Comparison of ENCODE assay signal across 27 cellular contexts in the genomic region with DNA sequence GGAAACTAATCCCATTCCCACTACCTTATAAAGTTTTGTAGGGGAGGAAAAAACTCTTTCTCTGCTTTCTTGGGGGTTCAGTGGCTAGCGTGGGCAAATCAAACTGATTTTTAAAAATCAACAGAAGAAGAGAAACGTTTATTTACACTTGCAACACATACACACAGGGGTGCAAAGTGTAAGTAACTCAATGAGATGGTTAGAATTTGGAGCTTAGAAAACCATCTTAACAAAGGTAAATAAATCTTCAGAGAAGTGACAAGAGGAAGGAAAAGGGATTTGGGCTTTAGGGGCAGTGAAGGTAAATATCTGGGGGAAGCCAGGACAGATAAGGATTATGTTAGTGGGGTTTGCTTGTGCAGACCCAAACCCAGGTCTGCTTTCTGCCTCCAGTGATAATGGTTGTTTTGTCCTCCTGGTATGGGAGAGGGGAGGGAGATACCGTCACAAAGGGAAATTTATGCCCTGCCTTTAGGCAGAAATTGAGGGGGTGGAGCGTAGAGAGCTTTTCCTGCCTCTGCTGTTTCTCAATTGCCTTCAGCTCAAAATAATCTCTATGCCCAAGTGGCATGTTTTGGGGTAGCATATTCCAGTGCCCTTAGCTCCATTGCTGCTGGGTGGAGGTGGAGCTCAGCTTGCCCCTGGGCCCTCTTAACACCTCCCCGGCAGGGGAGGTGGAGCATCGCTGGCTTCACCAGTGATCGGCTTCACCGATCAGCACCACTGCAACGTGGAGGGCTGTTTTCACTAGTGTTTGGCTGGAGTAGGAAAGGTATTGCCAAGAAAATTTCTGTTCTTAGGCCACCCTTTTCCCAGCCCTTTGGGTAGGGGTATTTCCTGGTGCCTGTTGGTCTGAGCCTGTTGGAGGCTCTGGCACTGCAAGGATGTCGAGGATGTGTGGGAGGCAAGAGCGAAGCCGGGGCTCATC.
"Had no signal": no experiment of that assay in that cellular context is flagged by ENCODE, and none has a peak within 500 bp of the region (broad histone marks: within the 10 kb centered on the region; RNA-seq: fewer than 3 reads in every experiment).

No MANE protein-coding gene starts in this region.

- H3K4me1 Mint-ChIP-seq: activated CD4-positive, alpha-beta T cell treated with anti-CD3 and anti-CD28 coated beads, Interleukin-2, amount 10 ng/mL, durations not matched to agents 7 days and 5 days; activated T-helper 17 cell treated with anti-CD3 and anti-CD28 coated beads, Interleukin-2, amount 50 U/mL, for 72 hours; naive B cell had no signal

- H3K4me1 ChIP-seq: esophagus squamous epithelium, left ventricle myocardium inferior, parathyroid adenoma, right atrium auricular region, tibial artery, upper lobe of right lung had no signal

- DNase-seq: activated CD4-positive, alpha-beta T cell treated with anti-CD3 and anti-CD28 coated beads for 1 hour; activated CD4-positive, alpha-beta T cell treated with anti-CD3 and anti-CD28 coated beads, Interleukin-2, amount 10 ng/mL, durations not matched to agents 7 days and 5 days; activated CD8-positive, alpha-beta T cell treated with anti-CD3 and anti-CD28 coated beads for 36 hours; activated gamma-delta T cell treated with Interleukin-2 at 50 U/mL for 16 hours; activated naive CD4-positive, alpha-beta T cell treated with anti-CD3 and anti-CD28 coated beads, Interleukin-2, amount 50 U/mL, for 16 hours; activated T-cell treated with anti-CD3 and anti-CD28 coated beads, Interleukin-2, amount 50 U/mL, for 4 hours; amygdala; caudate nucleus; cortex of kidney; esophagus squamous epithelium; kidney glomerular epithelial cell; left ventricle myocardium inferior; naive B cell; nucleus accumbens; stimulated activated CD4-positive, alpha-beta T cell treated with anti-CD3 and anti-CD28 coated beads, Interleukin-15, amount 100 ng/mL, for 24 hours; stimulated activated CD4-positive, alpha-beta T cell treated with anti-CD3 and anti-CD28 coated beads, Interleukin-2, amount 100 ng/mL, for 24 hours; stimulated activated naive B cell treated with anti-CD40 and anti-IgM and Interleukin-4, amounts not matched to agents 10 μg/mL and 1 μg/mL and 100 μg/mL, for 72 hours; stomach; T-helper 17 cell; T1000; tibial artery; upper lobe of right lung had no signal

- H3K27me3 ChIP-seq: right atrium auricular region, upper lobe of right lung had no signal

- ATAC-seq: activated CD8-positive, alpha-beta T cell treated with anti-CD3 and anti-CD28 coated beads for 36 hours; activated T-cell treated with anti-CD3 and anti-CD28 coated beads, Interleukin-2, amount 50 U/mL, for 4 hours; activated T-helper 17 cell treated with anti-CD3 and anti-CD28 coated beads, Interleukin-2, amount 50 U/mL, for 72 hours; stimulated activated naive B cell treated with anti-CD40 and anti-IgM and Interleukin-4, amounts not matched to agents 10 μg/mL and 1 μg/mL and 100 μg/mL, for 72 hours; T-helper 17 cell; WTC11 had no signal

- H3K36me3 Mint-ChIP-seq: stimulated activated naive B cell treated with anti-CD40 and anti-IgM and Interleukin-4, amounts not matched to agents 10 μg/mL and 1 μg/mL and 100 μg/mL, for 72 hours; WTC11 had no signal

- FAIRE-seq: frontal cortex had no signal

- H3K9me3 Mint-ChIP-seq: activated CD4-positive, alpha-beta T cell treated with anti-CD3 and anti-CD28 coated beads, Interleukin-2, amount 10 ng/mL, durations not matched to agents 7 days and 5 days; activated CD8-positive, alpha-beta T cell treated with anti-CD3 and anti-CD28 coated beads for 36 hours; activated T-helper 17 cell treated with anti-CD3 and anti-CD28 coated beads, Interleukin-2, amount 50 U/mL, for 72 hours had no signal

- H3K27ac Mint-ChIP-seq: activated CD4-positive, alpha-beta T cell treated with anti-CD3 and anti-CD28 coated beads, Interleukin-2, amount 10 ng/mL, durations not matched to agents 7 days and 5 days; activated CD8-positive, alpha-beta T cell treated with anti-CD3 and anti-CD28 coated beads for 36 hours; activated T-helper 17 cell treated with anti-CD3 and anti-CD28 coated beads, Interleukin-2, amount 50 U/mL, for 72 hours; stimulated activated naive B cell treated with anti-CD40 and anti-IgM and Interleukin-4, amounts not matched to agents 10 μg/mL and 1 μg/mL and 100 μg/mL, for 72 hours; T-helper 17 cell; WTC11 had no signal

- H3K4me3 ChIP-seq: esophagus squamous epithelium, left ventricle myocardium inferior, right atrium auricular region, stomach, tibial artery, upper lobe of right lung had no signal

- H3K9ac ChIP-seq: parathyroid adenoma had no signal

- H3K36me3 ChIP-seq: esophagus squamous epithelium, left ventricle myocardium inferior, right atrium auricular region, stomach, tibial artery, upper lobe of right lung had no signal

- H2AFZ ChIP-seq: parathyroid adenoma had no signal

- H3K27ac ChIP-seq: esophagus squamous epithelium, left ventricle myocardium inferior, parathyroid adenoma, right atrium auricular region, stomach, tibial artery, upper lobe of right lung had no signal

- H3K4me3 Mint-ChIP-seq: activated CD4-positive, alpha-beta T cell treated with anti-CD3 and anti-CD28 coated beads, Interleukin-2, amount 10 ng/mL, durations not matched to agents 7 days and 5 days; activated CD8-positive, alpha-beta T cell treated with anti-CD3 and anti-CD28 coated beads for 36 hours; activated T-cell treated with anti-CD3 and anti-CD28 coated beads, Interleukin-2, amount 50 U/mL, for 4 hours; activated T-helper 17 cell treated with anti-CD3 and anti-CD28 coated beads, Interleukin-2, amount 50 U/mL, for 72 hours; naive B cell; stimulated activated naive B cell treated with anti-CD40 and anti-IgM and Interleukin-4, amounts not matched to agents 10 μg/mL and 1 μg/mL and 100 μg/mL, for 72 hours; T-helper 17 cell; WTC11 had no signal

- H3K9me3 ChIP-seq: esophagus squamous epithelium, right atrium auricular region, stomach, tibial artery, upper lobe of right lung had no signal

- H3K79me2 ChIP-seq: parathyroid adenoma had no signal
